23 cellular contexts compared by ENCODE assay signal in genomic region chr6:69668916-69669315, GRCh38.
"Had no signal": no experiment of that assay in that cellular context is flagged by ENCODE, and none has a peak within 500 bp of the region (broad histone marks: within the 10 kb centered on the region; RNA-seq: fewer than 3 reads in every experiment).

No MANE protein-coding gene starts in this region.

- H3K27ac ChIP-seq: colonic mucosa, dorsolateral prefrontal cortex, esophagus muscularis mucosa, gastrocnemius medialis, prostate gland, transverse colon, vagina had no signal

- H3K9me3 ChIP-seq: colonic mucosa, esophagus muscularis mucosa, gastrocnemius medialis, prostate gland, transverse colon, vagina had no signal

- H3K4me3 Mint-ChIP-seq: activated CD8-positive, alpha-beta T cell treated with anti-CD3 and anti-CD28 coated beads, Interleukin-2, amount 10 ng/mL, durations not matched to agents 7 days and 5 days; activated naive CD8-positive, alpha-beta T cell treated with anti-CD3 and anti-CD28 coated beads, Interleukin-2, amount 10 ng/mL, durations not matched to agents 7 days and 5 days; effector memory CD8-positive, alpha-beta T cell; natural killer cell; stimulated activated naive B cell treated with anti-CD40 and anti-IgM and Interleukin-4, amounts not matched to agents 10 μg/mL and 1 μg/mL and 100 μg/mL, for 72 hours had no signal

- DNase-seq: activated CD4-positive, alpha-beta T cell treated with anti-CD3 and anti-CD28 coated beads for 1 hour; activated CD4-positive, alpha-beta T cell treated with anti-CD3 and anti-CD28 coated beads, Interleukin-2, amount 50 U/mL, for 1 hour; activated CD8-positive, alpha-beta T cell treated with anti-CD3 and anti-CD28 coated beads, Interleukin-2, amount 10 ng/mL, durations not matched to agents 7 days and 5 days; activated naive CD4-positive, alpha-beta T cell treated with Interleukin-2 at 50 U/mL for 16 hours; activated naive CD8-positive, alpha-beta T cell treated with anti-CD3 and anti-CD28 coated beads, Interleukin-2, amount 10 ng/mL, durations not matched to agents 7 days and 5 days; amygdala; colonic mucosa; dorsolateral prefrontal cortex; effector memory CD8-positive, alpha-beta T cell; gastrocnemius medialis; head of caudate nucleus; hypothalamus; left ventricle myocardium superior; mammary epithelial cell; midbrain; natural killer cell; stimulated activated CD4-positive, alpha-beta T cell treated with anti-CD3 and anti-CD28 coated beads, Interleukin-2, amount 100 ng/mL, for 48 hours; stimulated activated CD8-positive, alpha-beta memory T cell treated with anti-CD3 and anti-CD28 coated beads, Interleukin-4, amount 100 ng/mL, for 48 hours; stimulated activated naive B cell treated with anti-CD40 and anti-IgM and Interleukin-4, amounts not matched to agents 10 μg/mL and 1 μg/mL and 100 μg/mL, for 72 hours; transverse colon had no signal

- H3K27ac Mint-ChIP-seq: activated CD8-positive, alpha-beta T cell treated with anti-CD3 and anti-CD28 coated beads, Interleukin-2, amount 10 ng/mL, durations not matched to agents 7 days and 5 days; activated naive CD8-positive, alpha-beta T cell treated with anti-CD3 and anti-CD28 coated beads, Interleukin-2, amount 10 ng/mL, durations not matched to agents 7 days and 5 days; effector memory CD8-positive, alpha-beta T cell; natural killer cell; stimulated activated naive B cell treated with anti-CD40 and anti-IgM and Interleukin-4, amounts not matched to agents 10 μg/mL and 1 μg/mL and 100 μg/mL, for 72 hours had no signal

- H3K27me3 ChIP-seq: colonic mucosa, dorsolateral prefrontal cortex, gastrocnemius medialis, transverse colon, vagina had no signal

- H3K4me1 ChIP-seq: colonic mucosa, esophagus muscularis mucosa, gastrocnemius medialis, prostate gland, transverse colon, vagina had no signal

- H3K4me3 ChIP-seq: colonic mucosa, dorsolateral prefrontal cortex, esophagus muscularis mucosa, gastrocnemius medialis, prostate gland, transverse colon, vagina had no signal

- H3K9me3 Mint-ChIP-seq: effector memory CD8-positive, alpha-beta T cell; natural killer cell; stimulated activated naive B cell treated with anti-CD40 and anti-IgM and Interleukin-4, amounts not matched to agents 10 μg/mL and 1 μg/mL and 100 μg/mL, for 72 hours had no signal

- H3K4me1 Mint-ChIP-seq: activated naive CD8-positive, alpha-beta T cell treated with anti-CD3 and anti-CD28 coated beads, Interleukin-2, amount 10 ng/mL, durations not matched to agents 7 days and 5 days had no signal

- H3K36me3 ChIP-seq: colonic mucosa, prostate gland had no signal
